Comparison of ENCODE assay signal across 18 cellular contexts in the genomic region with DNA sequence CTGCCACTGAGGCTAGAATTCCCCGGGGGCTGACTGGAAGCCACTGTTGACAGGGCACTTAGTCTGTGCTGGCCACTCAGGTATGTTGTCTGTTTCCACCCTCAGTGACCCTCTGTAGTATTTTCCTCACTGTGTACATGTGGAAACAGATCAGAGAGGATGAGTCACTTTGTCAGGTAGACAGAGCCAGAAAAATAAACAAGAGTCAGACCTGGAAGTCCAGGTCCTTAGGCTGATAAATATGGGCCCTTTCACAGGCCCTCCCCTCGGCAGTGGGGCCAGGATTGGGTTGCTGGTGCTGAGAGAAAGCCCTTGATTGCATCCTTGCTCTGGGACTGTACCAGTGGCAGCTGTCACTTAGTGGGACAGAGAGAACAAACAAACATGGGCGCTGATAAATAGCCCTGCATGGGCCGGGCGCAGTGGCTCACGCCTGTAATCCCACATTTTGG. TPM values are rescaled to one million over a fixed set of nuclear protein-coding genes. Genes with fewer than 3 reads are reported as not detected.
A peak's percentile ranks its signal among the peaks of the same experiment; 100 is the strongest.
DNase-seq lines count a peak whose midpoint lies in the region; ATAC-seq and TF ChIP-seq lines count a peak whose summit lies in the region.
"Had no signal": no experiment of that assay in that cellular context is flagged by ENCODE, and none has a peak within 500 bp of the region (broad histone marks: within the 10 kb centered on the region; RNA-seq: fewer than 3 reads in every experiment).

No MANE protein-coding gene starts in this region.

- no peaks in the 10 kb centered on the region for H3K27me3 ChIP-seq in mesenchymal stem cell (ENCODE audit: control insufficient read depth in 1 of 2, insufficient read depth in 1 of 2, low read length in 2 of 2)
- H3K27me3 ChIP-seq: Peyer's patch had no signal

- no peaks in the 10 kb centered on the region for H3K4me1 Mint-ChIP-seq in WTC11
- H3K4me1 Mint-ChIP-seq in stimulated activated naive CD8-positive, alpha-beta T cell treated with anti-CD3 and anti-CD28 coated beads, Interleukin-15, amount 100 ng/mL, for 72 hours, result no peaks in the 10 kb centered on the region

- no peak overlapping the region for H3K14ac ChIP-seq in mesenchymal stem cell (ENCODE audit: low read length in 2 of 2)

- CTCF ChIA-PET in WTC11 (lab: Charles Lee), result interaction anchor here (2.4 kb wide), 1 partner anchor 12 kb away, joined by 9 read pairs; no protein-coding TSS in a partner anchor
- CTCF ChIA-PET in GM10248 (lab: Yijun Ruan, JAX), result interaction anchor here (2.5 to 6.3 kb wide), 3 partner anchors 9 to 39 kb away, joined by 9 to 29 read pairs (median 11); partner anchors contain the start of gene SOCS3

- peak overlapping the region; percentile 49 for H2AK5ac ChIP-seq in mesenchymal stem cell (ENCODE audit: low read length, severe bottlenecking)

- no peak overlapping the region for H3K4me3 ChIP-seq in mesenchymal stem cell (ENCODE audit: insufficient read depth in 1 of 2, low read depth in 1 of 2, low read length in 2 of 2)
- H3K4me3 ChIP-seq: GM23248, Peyer's patch had no signal

- H3K9me3 ChIP-seq in mesenchymal stem cell (ENCODE audit: control insufficient read depth, low read length), result no peaks in the 10 kb centered on the region
- H3K9me3 ChIP-seq: Peyer's patch had no signal

- no peak overlapping the region for H3K4me3 Mint-ChIP-seq in WTC11
- no peak overlapping the region for H3K4me3 Mint-ChIP-seq in stimulated activated naive CD8-positive, alpha-beta T cell treated with anti-CD3 and anti-CD28 coated beads, Interleukin-15, amount 100 ng/mL, for 72 hours

- peaks cover 83% of the 10 kb centered on the region for H3K36me3 Mint-ChIP-seq in WTC11

- no peak overlapping the region for H3K18ac ChIP-seq in mesenchymal stem cell (ENCODE audit: low read depth in 1 of 2, low read length in 2 of 2)

- H4K91ac ChIP-seq in mesenchymal stem cell (ENCODE audit: low read length), result no peak overlapping the region

- H3K4me2 ChIP-seq in mesenchymal stem cell (ENCODE audit: low read length, poor library complexity, severe bottlenecking), result no peak overlapping the region

- no peak for ATAC-seq in WTC11
- no peak for ATAC-seq in stimulated activated naive CD8-positive, alpha-beta T cell treated with anti-CD3 and anti-CD28 coated beads, Interleukin-15, amount 100 ng/mL, for 72 hours
- ATAC-seq: HCT116 had no signal

- H4K8ac ChIP-seq in mesenchymal stem cell (ENCODE audit: low read length), result no peak overlapping the region

- no peak overlapping the region for H3K4ac ChIP-seq in mesenchymal stem cell (ENCODE audit: low read depth in 1 of 2, low read length in 2 of 2)

- no peak overlapping the region for H2BK12ac ChIP-seq in mesenchymal stem cell (ENCODE audit: low read length in 2 of 2)

- peaks cover 25% of the 10 kb centered on the region for H3K79me1 ChIP-seq in mesenchymal stem cell (replicated peaks; ENCODE audit: low read length, poor library complexity, severe bottlenecking)

- POLR2A ChIA-PET in WTC11 (lab: Charles Lee) (no interaction called here), GM10248 (lab: Yijun Ruan, JAX) (no interaction called here)

- peaks cover 58% of the 10 kb centered on the region for H3K4me1 ChIP-seq in mesenchymal stem cell (ENCODE audit: control insufficient read depth, insufficient read depth, low read depth, low read length)
- H3K4me1 ChIP-seq: Peyer's patch had no signal

- H2BK5ac ChIP-seq in mesenchymal stem cell (ENCODE audit: low read depth, low read length, poor library complexity, severe bottlenecking), result no peak overlapping the region

- H3K9ac ChIP-seq in mesenchymal stem cell (ENCODE audit: low read length), result no peak overlapping the region
- H3K9ac ChIP-seq: GM23248 had no signal

- no peak overlapping the region for H3K27ac Mint-ChIP-seq in WTC11
- H3K27ac Mint-ChIP-seq in stimulated activated naive CD8-positive, alpha-beta T cell treated with anti-CD3 and anti-CD28 coated beads, Interleukin-15, amount 100 ng/mL, for 72 hours, result no peak overlapping the region

- H2BK120ac ChIP-seq in mesenchymal stem cell (ENCODE audit: low read depth, low read length), result no peak overlapping the region

- H2BK15ac ChIP-seq in mesenchymal stem cell (ENCODE audit: low read depth, poor library complexity, severe bottlenecking), result no peak overlapping the region

- no peaks in the 10 kb centered on the region for H3K27me3 Mint-ChIP-seq in WTC11 (ENCODE audit: low read depth)
- no peaks in the 10 kb centered on the region for H3K27me3 Mint-ChIP-seq in stimulated activated naive CD8-positive, alpha-beta T cell treated with anti-CD3 and anti-CD28 coated beads, Interleukin-15, amount 100 ng/mL, for 72 hours

- peak overlapping the region; percentile 2 for H3K27ac ChIP-seq in epithelial cell of prostate
- H3K27ac ChIP-seq in mesenchymal stem cell (ENCODE audit: low read length, poor library complexity, severe bottlenecking), result no peak overlapping the region
- H3K27ac ChIP-seq: GM23248, Peyer's patch had no signal

- no peak overlapping the region for H2AFZ ChIP-seq in mesenchymal stem cell (ENCODE audit: low read depth, low read length)
- H2AFZ ChIP-seq: GM23248 had no signal

- H3K9me3 Mint-ChIP-seq in WTC11, result no peaks in the 10 kb centered on the region
- H3K9me3 Mint-ChIP-seq in stimulated activated naive CD8-positive, alpha-beta T cell treated with anti-CD3 and anti-CD28 coated beads, Interleukin-15, amount 100 ng/mL, for 72 hours, result no peaks in the 10 kb centered on the region

- WGBS in mesenchymal stem cell, result 92% methylated on average over 6 of the region's 6 CpGs

- H3K36me3 ChIP-seq in mesenchymal stem cell (ENCODE audit: control insufficient read depth in 1 of 2, insufficient read depth in 2 of 2, low read depth in 1 of 2, low read length in 2 of 2), result peaks cover 75 to 93% of the 10 kb centered on the region in 2 experiments

- DNase-seq in DMS53 treated with DMSO at 0.1 percent for 48 hours (lab: John Stamatoyannopoulos, UW; ENCODE audit: unreplicated experiment), result peak; percentile 99
- no peak for DNase-seq in WTC11 (ENCODE audit: low spot score)
- DNase-seq in epithelial cell of prostate (ENCODE audit: low read depth, low spot score), result no peak
- no peak for DNase-seq in mesenchymal stem cell
- DNase-seq in stimulated activated naive CD8-positive, alpha-beta T cell treated with anti-CD3 and anti-CD28 coated beads, Interleukin-15, amount 100 ng/mL, for 72 hours, result no peak
- DNase-seq in NCI-H526 treated with DMSO at 0.1 percent for 48 hours (lab: John Stamatoyannopoulos, UW), result no peak
- DNase-seq in GM10248 (ENCODE audit: extremely low spot score), result no peak
- no peak for DNase-seq in SIG-M5 (lab: John Stamatoyannopoulos, UW)
- DNase-seq: C1 segment of cervical spinal cord, GM23248, KG1, NCI-H1105, NCI-H1694, NCI-H2227 treated with DMSO at 0.1 percent for 48 hours, NCI-H524, Peyer's patch, SHP77 treated with DMSO at 0.1 percent for 48 hours had no signal

- TF ChIP-seq CTCF in WTC11 (IDR thresholded peaks at IDR 0.05) (no peak), GM10248 (IDR thresholded peaks at IDR 0.05; ENCODE audit: control extremely low read depth, extremely low read depth, low read depth, missing control alignments) (no peak)

- no peak overlapping the region for H3K23ac ChIP-seq in mesenchymal stem cell (ENCODE audit: low read length in 2 of 2)

TF ChIP-seq in WTC11, 78 proteins besides CTCF, POLR2A, EP300 and RAD21:
- no peak for TF ChIP-seq NR2C2 (CRISPR knock-in tag; IDR thresholded peaks at IDR 0.05)
- peak; percentile 71; the same call in 1 of the 2 replicates for TF ChIP-seq GABPB1 (CRISPR knock-in tag; IDR thresholded peaks at IDR 0.05)

RNA-seq across cellular contexts. Expression of gene PGS1, which starts 21.3 kb away (rescaled TPM):
- total RNA-seq in WTC11 (2021), result 45.4 to 51.4 TPM (median 47.0 TPM) in 3 replicates
- 21.8 TPM for polyA plus RNA-seq in mesenchymal stem cell (2013, experiment 1 of 2)
- 22.1 TPM for polyA plus RNA-seq in mesenchymal stem cell (2013, experiment 2 of 2)

RNA-seq across cellular contexts. Expression of gene SOCS3, which starts 39.8 kb away (rescaled TPM):
- 23.8 to 24.6 TPM (median 24.2 TPM) in 3 replicates for total RNA-seq in WTC11 (2021)
- polyA plus RNA-seq in mesenchymal stem cell (2013, experiment 1 of 2), result 64.5 TPM
- 62.3 TPM for polyA plus RNA-seq in mesenchymal stem cell (2013, experiment 2 of 2)
